12 cellular contexts compared by ENCODE assay signal in genomic region chr15:36356978-36357582, GRCh38.
A peak's percentile ranks its signal among the peaks of the same experiment; 100 is the strongest.
DNase-seq lines count a peak whose midpoint lies in the region; ATAC-seq and TF ChIP-seq lines count a peak whose summit lies in the region.
"Had no signal": no experiment of that assay in that cellular context is flagged by ENCODE, and none has a peak within 500 bp of the region (broad histone marks: within the 10 kb centered on the region; RNA-seq: fewer than 3 reads in every experiment).

No MANE protein-coding gene starts in this region.

- no peaks in the 10 kb centered on the region for H3K36me3 Mint-ChIP-seq in type B pancreatic cell

- no peak for TF ChIP-seq CTCF in type B pancreatic cell (conservative IDR thresholded peaks at IDR 0.05)

- peak; percentile 2 for DNase-seq in NCI-H1105 treated with DMSO at 0.1 percent for 48 hours (lab: John Stamatoyannopoulos, UW)
- no peak for DNase-seq in NCI-H1105 (lab: John Stamatoyannopoulos, UW)
- peak; percentile 73 for DNase-seq in adipocyte (ENCODE audit: low read depth)
- DNase-seq in iris pigment epithelial cell (ENCODE audit: low read depth): peak; percentile 83
- DNase-seq in type B pancreatic cell (ENCODE audit: extremely low spot score, unreplicated experiment): no peak
- DNase-seq in CD1c-positive myeloid dendritic cell (ENCODE audit: extremely low spot score): no peak
- DNase-seq: activated naive CD4-positive, alpha-beta T cell; NCI-H526; spleen; substantia nigra had no signal

- peak overlapping the region; percentile 57 for H3K4me3 ChIP-seq in adipocyte (ENCODE audit: low read length)
- H3K4me3 ChIP-seq: spleen had no signal

- H3K9me3 Mint-ChIP-seq in type B pancreatic cell: no peaks in the 10 kb centered on the region

- no peaks in the 10 kb centered on the region for H3K36me3 ChIP-seq in adipocyte (ENCODE audit: control insufficient read depth, insufficient read depth, low read length, severe bottlenecking)
- H3K36me3 ChIP-seq: spleen had no signal

- peaks cover 14% of the 10 kb centered on the region for H3K27me3 Mint-ChIP-seq in type B pancreatic cell

- peaks cover 37% of the 10 kb centered on the region for H3K4me1 ChIP-seq in adipocyte (ENCODE audit: control insufficient read depth, insufficient read depth, low read length)
- H3K4me1 ChIP-seq: spleen had no signal

- peaks cover 34% of the 10 kb centered on the region for H3K4me1 Mint-ChIP-seq in type B pancreatic cell (ENCODE audit: unreplicated experiment)

- peak overlapping the region; percentile 10 for H3K27ac Mint-ChIP-seq in type B pancreatic cell

- peak overlapping the region; percentile 83 for H3K9ac ChIP-seq in adipocyte (ENCODE audit: low read length)

- H3K4me3 Mint-ChIP-seq in type B pancreatic cell: peak overlapping the region; percentile 60

- no peaks in the 10 kb centered on the region for H3K27me3 ChIP-seq in adipocyte (replicated peaks; ENCODE audit: control insufficient read depth, insufficient read depth, low read length)
- H3K27me3 ChIP-seq: spleen had no signal

- ATAC-seq in HG02571 (IDR thresholded peaks at IDR 0.05; ENCODE audit: unreplicated experiment) (no peak), GM21786 (IDR thresholded peaks at IDR 0.05; ENCODE audit: unreplicated experiment) (no peak)

- no peaks in the 10 kb centered on the region for H3K9me3 ChIP-seq in adipocyte (ENCODE audit: control insufficient read depth, low read length)
- H3K9me3 ChIP-seq: spleen had no signal

Comparison
In these comparisons a context has a peak if more than half of its experiments do, and no peak if none do; other contexts are left out.
1. DNase-seq: peak in NCI-H1105 treated with DMSO at 0.1 percent for 48 hours (single experiment), adipocyte (single experiment) and iris pigment epithelial cell (single experiment); none in NCI-H1105 (single experiment), type B pancreatic cell (single experiment) and CD1c-positive myeloid dendritic cell (single experiment).